Comparison of ENCODE assay signal across 21 cellular contexts in genomic region chr12:108586306-108586705, GRCh38. TPM values are rescaled to one million over a fixed set of nuclear protein-coding genes. Genes with fewer than 3 reads are reported as not detected.
DNase-seq lines count a peak whose midpoint lies in the region; ATAC-seq, FAIRE-seq and TF ChIP-seq lines count a peak whose summit lies in the region.
"Had no signal": no experiment of that assay in that cellular context is flagged by ENCODE, and none has a peak within 500 bp of the region (broad histone marks: within the 10 kb centered on the region; RNA-seq: fewer than 3 reads in every experiment).

No MANE protein-coding gene starts in this region.

- H4K5ac ChIP-seq in H9 (ENCODE audit: insufficient read length, low read depth, low read length): no peak overlapping the region

- H3K4me1 Mint-ChIP-seq in H9: peaks cover 12 to 33% of the 10 kb centered on the region in 2 experiments

- peak overlapping the region in 1 of 3 experiments; percentile 49; a peak in 1 of 7 replicates for H3K27ac Mint-ChIP-seq in H9
- H3K27ac Mint-ChIP-seq: CD4-positive, alpha-beta T cell; HFFc6 had no signal

- H3K4me1 ChIP-seq in H9 (ENCODE audit: insufficient read depth, low read length) (no peaks in the 10 kb centered on the region), kidney (ENCODE audit: control insufficient read depth in 1 of 2, insufficient read depth in 1 of 2, low read depth in 1 of 2, low read length in 2 of 2) (peaks cover 0 to 4% of the 10 kb centered on the region in 2 donors), osteoblast (ENCODE audit: insufficient read depth, low read length) (no peaks in the 10 kb centered on the region)
- H3K4me1 ChIP-seq: Caco-2 had no signal

- H3K4me3 Mint-ChIP-seq in H9: no peak overlapping the region
- H3K4me3 Mint-ChIP-seq: CD4-positive, alpha-beta T cell; HFFc6 had no signal

- H3K79me2 ChIP-seq in H9 (ENCODE audit: insufficient read depth, low read length) (no peaks in the 10 kb centered on the region), osteoblast (ENCODE audit: insufficient read depth, low read length) (no peaks in the 10 kb centered on the region)

- WGBS in H9 (ENCODE audit: extremely low coverage, insufficient read length, low lambda C conversion rate): no CpG with 5 or more reads among the region's 11 CpGs

- H3K27me3 Mint-ChIP-seq in H9 (ENCODE audit: low read depth): no peaks in the 10 kb centered on the region
- H3K27me3 Mint-ChIP-seq: CD4-positive, alpha-beta T cell had no signal

- H3K9ac ChIP-seq in H9 (ENCODE audit: extremely low read depth, insufficient read length, low read length) (no peak overlapping the region), kidney (ENCODE audit: low read length in 2 of 2) (no peak overlapping the region)
- H3K9ac ChIP-seq: GM23248 had no signal

- no peak overlapping the region for H3K4me3 ChIP-seq in kidney (ENCODE audit: low read length in 2 of 2)
- no peak overlapping the region for H3K4me3 ChIP-seq in osteoblast (ENCODE audit: insufficient read depth, low read length)
- H3K4me3 ChIP-seq: GM23248 had no signal

- H2BK5ac ChIP-seq in H9 (ENCODE audit: insufficient read length, low read length): no peak overlapping the region

- no peak overlapping the region for H4K91ac ChIP-seq in H9 (ENCODE audit: insufficient read length, low read depth, low read length)

- H3K79me1 ChIP-seq in H9 (ENCODE audit: insufficient read depth, low read depth, low read length, poor library complexity, severe bottlenecking): no peaks in the 10 kb centered on the region

- TF ChIP-seq CTCF in H9 (conservative IDR thresholded peaks at IDR 0.05) (no peak), kidney (IDR thresholded peaks at IDR 0.05; ENCODE audit: borderline replicate concordance, extremely low read depth, insufficient read depth) (no peak), osteoblast (IDR thresholded peaks at IDR 0.05; ENCODE audit: extremely low read depth, low read depth, low read length) (no peak)

- H2BK20ac ChIP-seq in H9 (ENCODE audit: low read depth, low read length, poor library complexity, severe bottlenecking): no peak overlapping the region

- no peaks in the 10 kb centered on the region for H3K23me2 ChIP-seq in H9 (ENCODE audit: insufficient read length, low read depth, low read length, poor library complexity, severe bottlenecking)

- FAIRE-seq in kidney (lab: Jason Lieb, UNC): no peak
- FAIRE-seq: A204.1, D721Med, G401.6, GM12891, GM18507, HTR-8/SVneo had no signal

- H2BK120ac ChIP-seq in H9 (ENCODE audit: low read depth, low read length, poor library complexity, severe bottlenecking): no peak overlapping the region

- no peak overlapping the region for H3K18ac ChIP-seq in H9 (ENCODE audit: insufficient read length, low read depth, low read length)

- H4K20me1 ChIP-seq in H9 (ENCODE audit: control insufficient read depth, insufficient read depth, insufficient read length): no peaks in the 10 kb centered on the region
- no peaks in the 10 kb centered on the region for H4K20me1 ChIP-seq in osteoblast (ENCODE audit: insufficient read depth, low read length)

- intact Hi-C loops in kidney (cut with DNase I) (no loop called here), left cardiac atrium (cut with DNase I) (no loop called here)

- DNase-seq in H9: no peak
- DNase-seq in kidney: peak; percentile 20
- peak; percentile 50 for DNase-seq in osteoblast (ENCODE audit: insufficient read length, low spot score, missing footprints)
- no peak for DNase-seq in AG08396 (ENCODE audit: low spot score)
- no peak for DNase-seq in HCEC 1CT
- no peak for DNase-seq in left cardiac atrium
- DNase-seq: ACHN; AML-193; Caco-2; CD4-positive, alpha-beta T cell; GM23248; HFFc6; IMR-90 had no signal

- H3K9me3 ChIP-seq in H9 (ENCODE audit: control insufficient read depth, low read depth, low read length) (no peaks in the 10 kb centered on the region), kidney (ENCODE audit: control insufficient read depth in 1 of 2, low read length in 2 of 2) (no peaks in the 10 kb centered on the region), osteoblast (ENCODE audit: low read depth, low read length) (no peaks in the 10 kb centered on the region)
- H3K9me3 ChIP-seq: Caco-2 had no signal

- H3T11ph ChIP-seq in H9 (ENCODE audit: low read length): no peak overlapping the region

- no peak for ATAC-seq in left cardiac atrium
- ATAC-seq: HCT116 had no signal

- H2BK15ac ChIP-seq in H9 (ENCODE audit: low read depth, low read length): no peak overlapping the region

- H3K14ac ChIP-seq in H9 (ENCODE audit: insufficient read depth, low read length): no peak overlapping the region

- H3K36me3 ChIP-seq in kidney (ENCODE audit: control insufficient read depth in 1 of 2, insufficient read depth in 2 of 2, low read length in 2 of 2) (no peaks in the 10 kb centered on the region), osteoblast (ENCODE audit: insufficient read depth, low read length) (no peaks in the 10 kb centered on the region)

- H3K36me3 Mint-ChIP-seq in H9 (ENCODE audit: insufficient read depth in 1 of 3, low read depth in 3 of 3): no peaks in the 10 kb centered on the region

- H3K27ac ChIP-seq in H9 (ENCODE audit: insufficient read length, low read depth, low read length) (no peak overlapping the region), kidney (ENCODE audit: low read depth in 2 of 2, low read length in 2 of 2) (no peak overlapping the region), osteoblast (ENCODE audit: low read depth, low read length) (no peak overlapping the region)
- H3K27ac ChIP-seq: C4-2B, GM23248 had no signal

- no peak overlapping the region for H2BK12ac ChIP-seq in H9 (ENCODE audit: insufficient read length, low read depth, low read length)

- no peaks in the 10 kb centered on the region for H3K9me3 Mint-ChIP-seq in H9
- H3K9me3 Mint-ChIP-seq: CD4-positive, alpha-beta T cell; HFFc6 had no signal

- H3K4me2 ChIP-seq in H9 (ENCODE audit: insufficient read depth, insufficient read length, low read length): no peak overlapping the region
- no peak overlapping the region for H3K4me2 ChIP-seq in osteoblast (ENCODE audit: insufficient read depth, low read length)

- no peak overlapping the region for H2AK5ac ChIP-seq in H9 (ENCODE audit: insufficient read length, low read length)

- H3K23ac ChIP-seq in H9 (ENCODE audit: insufficient read length, low read depth, low read length): no peak overlapping the region

- H4K8ac ChIP-seq in H9 (replicated peaks; ENCODE audit: insufficient read length, low read depth, low read length): peak overlapping the region; percentile 68

- H2AFZ ChIP-seq in H9 (ENCODE audit: low read length) (no peak overlapping the region), osteoblast (ENCODE audit: low read length) (no peak overlapping the region)
- H2AFZ ChIP-seq: GM23248 had no signal

- no peaks in the 10 kb centered on the region for H3K27me3 ChIP-seq in H9 (ENCODE audit: insufficient read depth, low read length)
- no peaks in the 10 kb centered on the region for H3K27me3 ChIP-seq in osteoblast (ENCODE audit: insufficient read depth, low read length)

- H3K4ac ChIP-seq in H9 (ENCODE audit: low read depth, low read length): no peak overlapping the region

- H3K56ac ChIP-seq in H9 (ENCODE audit: insufficient read length, low read depth, low read length): no peak overlapping the region

RNA-seq across cellular contexts. Expression of gene TMEM119, which starts 11.6 kb away (rescaled TPM):
- total RNA-seq in H9 (2021): not detected in 2 replicates
- 15.8 TPM for total RNA-seq in kidney
- 4.1 TPM for polyA plus RNA-seq in kidney (ENCODE audit: insufficient read depth, low read depth, low replicate concordance)
- total RNA-seq in osteoblast: 359 and 362 TPM in 2 replicates
- 1 to 10 TPM; 3.0 to 4.3 TPM for total RNA-seq in left cardiac atrium
- total RNA-seq: Caco-2 had no signal

RNA-seq across cellular contexts. Expression of gene ISCU, which starts 23.9 kb away (rescaled TPM):
- total RNA-seq in H9 (2021) (63.9 and 64.9 TPM in 2 replicates), kidney (183 TPM), osteoblast (166 and 184 TPM in 2 replicates), left cardiac atrium (100 to 1,000 TPM; 241 to 261 TPM)
- 511 TPM for polyA plus RNA-seq in kidney (ENCODE audit: insufficient read depth, low read depth, low replicate concordance)

RNA-seq across cellular contexts. Expression of gene SART3, which starts 25.3 kb away (rescaled TPM):
- total RNA-seq in H9 (2021): 80.7 and 89.4 TPM in 2 replicates
- 59.1 TPM for total RNA-seq in kidney
- 14.9 TPM for polyA plus RNA-seq in kidney (ENCODE audit: insufficient read depth, low read depth, low replicate concordance)
- total RNA-seq in osteoblast: 39.8 and 57.9 TPM in 2 replicates
- total RNA-seq in left cardiac atrium: 10 to 100 TPM; 24.5 to 25.3 TPM

RNA-seq across cellular contexts. Expression of gene SELPLG, which starts 47.4 kb away (rescaled TPM):
- total RNA-seq in H9 (2021): 0.09 and 0.15 TPM in 2 replicates
- total RNA-seq in kidney: 14.3 TPM
- polyA plus RNA-seq in kidney (ENCODE audit: insufficient read depth, low read depth, low replicate concordance): 3.7 TPM
- total RNA-seq in osteoblast: 1.1 and 1.2 TPM in 2 replicates
- total RNA-seq in left cardiac atrium: 10 to 100 TPM in 1 of 2 donors, 1 to 10 TPM in 1; 4.5 to 12.5 TPM

Comparison
In these comparisons a context has a peak if more than half of its experiments do, and no peak if none do; other contexts are left out.
1. DNase-seq: peak in kidney (single experiment) and osteoblast (single experiment); none in H9 (single experiment), AG08396 (single experiment), HCEC 1CT (single experiment) and left cardiac atrium (single experiment).
2. RNA of gene TMEM119, which starts 11.6 kb away (total RNA-seq): 359 to 362 TPM in osteoblast; 15.8 TPM in kidney (single experiment), 3.0 to 4.3 TPM in left cardiac atrium and not detected in H9; every median in the first group is over 10 times any median in the second.